In the genomic region with DNA sequence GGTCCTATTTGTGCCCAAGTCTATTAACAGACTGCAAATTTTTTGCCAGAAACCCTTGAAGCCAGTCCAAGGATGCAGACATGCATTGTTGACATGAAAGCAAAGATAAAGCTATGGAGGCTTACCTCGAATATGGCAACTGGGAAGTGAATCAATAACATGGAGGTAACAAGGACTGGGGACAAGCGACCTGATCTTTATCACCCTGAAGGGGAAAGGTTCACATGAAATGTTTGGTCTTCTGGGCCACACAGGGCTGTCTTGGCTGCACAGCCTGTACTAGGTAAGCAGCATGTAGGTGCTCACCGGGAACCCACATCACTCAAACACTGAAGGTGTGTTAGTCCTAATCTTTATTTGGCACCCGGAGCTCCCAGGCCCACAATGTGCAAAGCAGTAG, we compare ENCODE assay signal across 23 cellular contexts.
"Had no signal": no experiment of that assay in that cellular context is flagged by ENCODE, and none has a peak within 500 bp of the region (broad histone marks: within the 10 kb centered on the region; RNA-seq: fewer than 3 reads in every experiment).

No MANE protein-coding gene starts in this region.

- H3K4me1 ChIP-seq: SJSA1 had no signal

- H3K4me3 ChIP-seq: SJSA1, SK-N-MC had no signal

- H3K27ac ChIP-seq: RWPE1, SJSA1, SK-N-MC had no signal

- H3K9me3 ChIP-seq: SJSA1 had no signal

- H3K27me3 ChIP-seq: SJSA1 had no signal

- ATAC-seq: Panc1, PC-3 had no signal

- DNase-seq: IMR-90; Karpas-422; KG1; MM.1S; NCI-H1092 treated with DMSO at 0.1 percent for 48 hours; NCI-H1436; NCI-H187; NCI-H2029; NCI-H2081 treated with DMSO at 0.1 percent for 48 hours; NCI-H2171; NCI-H226; NCI-H446; NCI-H510A; NCI-H524 treated with DMSO at 0.1 percent for 48 hours; NCI-H69; NCI-H774; NK-92 treated with Interleukin-12 subunit alpha and Interleukin-12 subunit beta, amount 100 ng/mL, for 24 hours; PC-3; SIG-M5 had no signal
